In genomic region chr5:188488-189481, GRCh38 we compare ENCODE assay signal across 1 cellular context.
TF ChIP-seq lines count a peak whose summit lies in the region.

No MANE protein-coding gene starts in this region.

TF ChIP-seq in HepG2, 621 proteins besides CTCF, POLR2A, EP300 and RAD21 (continued from another document and continues in another):
- TF ChIP-seq ATF6 (CRISPR knock-in tag; conservative IDR thresholded peaks at IDR 0.05) (no peak), IRF9 (CRISPR knock-in tag; IDR thresholded peaks at IDR 0.05; ENCODE audit: borderline replicate concordance) (0 out of 2 replicates have a peak, but pooled peaks have one; percentile 39), PLSCR1 (CRISPR knock-in tag; IDR thresholded peaks at IDR 0.05; ENCODE audit: borderline replicate concordance) (no peak), ZNF674 (CRISPR knock-in tag; IDR thresholded peaks at IDR 0.05; ENCODE audit: low read depth) (no peak), ZFP91 (CRISPR knock-in tag; IDR thresholded peaks at IDR 0.05; ENCODE audit: borderline replicate concordance) (peak; percentile 63; the same call in 1 of the 2 replicates), DMAP1 (CRISPR knock-in tag; IDR thresholded peaks at IDR 0.05) (no peak), PCBP2 (optimal IDR thresholded peaks at IDR 0.05; ENCODE audit: low read depth, low read length, poor library complexity, severe bottlenecking) (no peak), ZNF180 (CRISPR knock-in tag; IDR thresholded peaks at IDR 0.05; ENCODE audit: borderline replicate concordance, low read depth) (no peak), KLF15 (CRISPR knock-in tag; IDR thresholded peaks at IDR 0.05; ENCODE audit: borderline replicate concordance) (no peak), FOXC1 (CRISPR knock-in tag; IDR thresholded peaks at IDR 0.05; ENCODE audit: borderline replicate concordance) (0 out of 2 replicates have a peak, but pooled peaks have one; percentile 48), KLF9 (CRISPR knock-in tag; IDR thresholded peaks at IDR 0.05; ENCODE audit: low read depth) (no peak), RFX1 (IDR thresholded peaks at IDR 0.05) (no peak; the same call in 1 of the 2 replicates), ZNF704 (CRISPR knock-in tag; IDR thresholded peaks at IDR 0.05; ENCODE audit: borderline replicate concordance) (no peak), ZNF841 (CRISPR knock-in tag; IDR thresholded peaks at IDR 0.05; ENCODE audit: borderline replicate concordance) (no peak), NR0B2 (CRISPR knock-in tag; IDR thresholded peaks at IDR 0.05) (no peak), ZZZ3 (CRISPR knock-in tag; IDR thresholded peaks at IDR 0.05; ENCODE audit: borderline replicate concordance) (no peak), ZNF337 (CRISPR knock-in tag; IDR thresholded peaks at IDR 0.05; ENCODE audit: borderline replicate concordance, low read depth) (no peak), ZNF331 (CRISPR knock-in tag; IDR thresholded peaks at IDR 0.05) (peak; percentile 65; the same call in 1 of the 2 replicates), ZNF773 (CRISPR knock-in tag; IDR thresholded peaks at IDR 0.05; ENCODE audit: borderline replicate concordance) (no peak), MAF1 (CRISPR knock-in tag; IDR thresholded peaks at IDR 0.05; ENCODE audit: borderline replicate concordance) (no peak), ZC3H4 (CRISPR knock-in tag; IDR thresholded peaks at IDR 0.05; ENCODE audit: borderline replicate concordance) (no peak), JARID2 (CRISPR knock-in tag; IDR thresholded peaks at IDR 0.05; ENCODE audit: insufficient replicate concordance) (no peak), MIER2 (CRISPR knock-in tag; IDR thresholded peaks at IDR 0.05) (0 out of 2 replicates have a peak, but pooled peaks have one; percentile 13), ZBTB8A (CRISPR knock-in tag; IDR thresholded peaks at IDR 0.05; ENCODE audit: borderline replicate concordance, low read depth) (no peak), FUBP1 (CRISPR knock-in tag; IDR thresholded peaks at IDR 0.05; ENCODE audit: borderline replicate concordance) (no peak), ZNF576 (CRISPR knock-in tag; IDR thresholded peaks at IDR 0.05) (no peak), HMG20B (CRISPR knock-in tag; conservative IDR thresholded peaks at IDR 0.05) (no peak), RBM22 (optimal IDR thresholded peaks at IDR 0.05; ENCODE audit: low read length) (no peak), ZNF790 (CRISPR knock-in tag; IDR thresholded peaks at IDR 0.05; ENCODE audit: borderline replicate concordance) (no peak), THAP11 (CRISPR knock-in tag; IDR thresholded peaks at IDR 0.05) (0 out of 2 replicates have a peak, but pooled peaks have one; percentile 16), ZFAT (CRISPR knock-in tag; conservative IDR thresholded peaks at IDR 0.05) (no peak), ZFP90 (CRISPR knock-in tag; IDR thresholded peaks at IDR 0.05; ENCODE audit: borderline replicate concordance) (no peak), U2AF2 (IDR thresholded peaks at IDR 0.05; ENCODE audit: low read depth, low read length) (no peak), DRAP1 (CRISPR knock-in tag; IDR thresholded peaks at IDR 0.05) (0 out of 2 replicates have a peak, but pooled peaks have one; percentile 24), SIX1 (CRISPR knock-in tag; IDR thresholded peaks at IDR 0.05; ENCODE audit: borderline replicate concordance) (peak; percentile 88; the same call in 1 of the 2 replicates), ZNF614 (CRISPR knock-in tag; IDR thresholded peaks at IDR 0.05; ENCODE audit: borderline replicate concordance) (peak; percentile 68; the same call in 1 of the 2 replicates), ZNF382 (CRISPR knock-in tag; IDR thresholded peaks at IDR 0.05; ENCODE audit: borderline replicate concordance) (no peak), ASH2L (IDR thresholded peaks at IDR 0.05; ENCODE audit: insufficient read length, low read depth, low read length) (no peak), STAT6 (CRISPR knock-in tag; IDR thresholded peaks at IDR 0.05; ENCODE audit: borderline replicate concordance) (no peak), CREM (IDR thresholded peaks at IDR 0.05) (no peak), CREM (CRISPR knock-in tag; IDR thresholded peaks at IDR 0.05) (no peak), SNAPC4 (CRISPR knock-in tag; IDR thresholded peaks at IDR 0.05) (no peak), KLF6 (CRISPR knock-in tag; IDR thresholded peaks at IDR 0.05) (no peak), GATAD2A (CRISPR knock-in tag; IDR thresholded peaks at IDR 0.05) (0 out of 2 replicates have a peak, but pooled peaks have one; percentile 20), SIX4 (CRISPR knock-in tag; IDR thresholded peaks at IDR 0.05) (peak; percentile 68; the same call in 1 of the 2 replicates)
